Comparison of ENCODE assay signal across 1 cellular context in the genomic region with DNA sequence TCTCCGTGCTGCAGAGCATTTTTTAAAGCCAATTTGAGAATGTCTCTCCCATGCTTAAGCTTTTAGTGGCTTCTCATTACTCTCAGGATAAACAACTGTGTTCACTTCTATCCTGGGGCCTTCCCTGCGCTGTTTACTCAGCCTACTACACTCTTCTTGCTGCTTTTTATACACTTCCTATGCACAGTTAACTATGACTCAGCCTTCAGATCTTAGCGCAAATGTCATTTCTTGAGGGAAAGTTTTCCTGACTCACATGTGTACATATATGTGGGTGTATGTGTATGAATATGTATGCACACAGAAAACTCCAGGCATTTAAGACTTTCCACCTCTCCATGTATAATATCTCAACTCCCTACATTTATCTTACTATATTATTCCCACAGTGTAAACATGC.
A peak's percentile ranks its signal among the peaks of the same experiment; 100 is the strongest.
TF ChIP-seq lines count a peak whose summit lies in the region.

No MANE protein-coding gene starts in this region.

TF ChIP-seq in HepG2, 621 proteins besides CTCF, POLR2A, EP300 and RAD21 (continued from another document):
- TF ChIP-seq, protein P1, sequence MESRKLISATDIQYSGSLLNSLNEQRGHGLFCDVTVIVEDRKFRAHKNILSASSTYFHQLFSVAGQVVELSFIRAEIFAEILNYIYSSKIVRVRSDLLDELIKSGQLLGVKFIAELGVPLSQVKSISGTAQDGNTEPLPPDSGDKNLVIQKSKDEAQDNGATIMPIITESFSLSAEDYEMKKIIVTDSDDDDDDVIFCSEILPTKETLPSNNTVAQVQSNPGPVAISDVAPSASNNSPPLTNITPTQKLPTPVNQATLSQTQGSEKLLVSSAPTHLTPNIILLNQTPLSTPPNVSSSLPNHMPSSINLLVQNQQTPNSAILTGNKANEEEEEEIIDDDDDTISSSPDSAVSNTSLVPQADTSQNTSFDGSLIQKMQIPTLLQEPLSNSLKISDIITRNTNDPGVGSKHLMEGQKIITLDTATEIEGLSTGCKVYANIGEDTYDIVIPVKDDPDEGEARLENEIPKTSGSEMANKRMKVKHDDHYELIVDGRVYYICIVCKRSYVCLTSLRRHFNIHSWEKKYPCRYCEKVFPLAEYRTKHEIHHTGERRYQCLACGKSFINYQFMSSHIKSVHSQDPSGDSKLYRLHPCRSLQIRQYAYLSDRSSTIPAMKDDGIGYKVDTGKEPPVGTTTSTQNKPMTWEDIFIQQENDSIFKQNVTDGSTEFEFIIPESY (CRISPR knock-in tag; IDR thresholded peaks at IDR 0.05) = peak; percentile 28; the same call in 1 of the 2 replicates
- TF ChIP-seq AGO1 (IDR thresholded peaks at IDR 0.05; ENCODE audit: low read depth, low read length, poor library complexity, severe bottlenecking) (no peak), MIER2 (CRISPR knock-in tag; IDR thresholded peaks at IDR 0.05) (no peak), POLR2AphosphoS2 (IDR thresholded peaks at IDR 0.05; ENCODE audit: low read depth, low read length) (no peak), REPIN1 (CRISPR knock-in tag; IDR thresholded peaks at IDR 0.05; ENCODE audit: borderline replicate concordance, low read depth) (no peak), STAT6 (CRISPR knock-in tag; IDR thresholded peaks at IDR 0.05; ENCODE audit: borderline replicate concordance) (no peak), RBFOX2 (IDR thresholded peaks at IDR 0.05; ENCODE audit: low read depth, low read length) (no peak), FOXA1 (IDR thresholded peaks at IDR 0.05) (no peak), FOXA1 (CRISPR knock-in tag; IDR thresholded peaks at IDR 0.05) (peak; percentile 7; the same call in 1 of the 2 replicates), ZNF572 (CRISPR knock-in tag; IDR thresholded peaks at IDR 0.05) (no peak), ZNF557 (CRISPR knock-in tag; IDR thresholded peaks at IDR 0.05) (no peak), FOSL2 (CRISPR knock-in tag; IDR thresholded peaks at IDR 0.05) (peak; percentile 71), ZBTB38 (CRISPR knock-in tag; IDR thresholded peaks at IDR 0.05) (no peak), ZNF292 (CRISPR knock-in tag; IDR thresholded peaks at IDR 0.05; ENCODE audit: borderline replicate concordance, low read depth) (no peak), KLF12 (CRISPR knock-in tag; IDR thresholded peaks at IDR 0.05; ENCODE audit: borderline replicate concordance) (no peak), ADNP (CRISPR knock-in tag; IDR thresholded peaks at IDR 0.05) (no peak), MAFK (conservative IDR thresholded peaks at IDR 0.05 in 1 of 2, IDR thresholded peaks at IDR 0.05 in 1 of 2; ENCODE audit: low read length in 2 of 2) (no peak), MBD4 (IDR thresholded peaks at IDR 0.05; ENCODE audit: borderline replicate concordance, low read length) (no peak), ZNF782 (CRISPR knock-in tag; IDR thresholded peaks at IDR 0.05; ENCODE audit: borderline replicate concordance) (no peak), LCORL (IDR thresholded peaks at IDR 0.05) (no peak), LCORL (CRISPR knock-in tag; IDR thresholded peaks at IDR 0.05) (no peak), ZNF768 (CRISPR knock-in tag; IDR thresholded peaks at IDR 0.05) (no peak), FOXA3 (CRISPR knock-in tag; IDR thresholded peaks at IDR 0.05) (peak; percentile 58; the same call in 1 of the 2 replicates), ELF1 (CRISPR knock-in tag; IDR thresholded peaks at IDR 0.05) (no peak), MZF1 (CRISPR knock-in tag; IDR thresholded peaks at IDR 0.05; ENCODE audit: borderline replicate concordance) (no peak), ZNF629 (CRISPR knock-in tag; conservative IDR thresholded peaks at IDR 0.05) (no peak), FOXC1 (CRISPR knock-in tag; IDR thresholded peaks at IDR 0.05; ENCODE audit: borderline replicate concordance) (no peak), ZNF850 (CRISPR knock-in tag; conservative IDR thresholded peaks at IDR 0.05) (no peak), SAP130 (CRISPR knock-in tag; IDR thresholded peaks at IDR 0.05; ENCODE audit: low read depth) (0 out of 2 replicates have a peak, but pooled peaks have one; percentile 17), ZSCAN29 (CRISPR knock-in tag; conservative IDR thresholded peaks at IDR 0.05) (no peak), ZNF326 (CRISPR knock-in tag; IDR thresholded peaks at IDR 0.05; ENCODE audit: borderline replicate concordance) (no peak)
- TF ChIP-seq, protein P2, sequence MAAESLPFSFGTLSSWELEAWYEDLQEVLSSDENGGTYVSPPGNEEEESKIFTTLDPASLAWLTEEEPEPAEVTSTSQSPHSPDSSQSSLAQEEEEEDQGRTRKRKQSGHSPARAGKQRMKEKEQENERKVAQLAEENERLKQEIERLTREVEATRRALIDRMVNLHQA (CRISPR knock-in tag; IDR thresholded peaks at IDR 0.05) = no peak
- TF ChIP-seq, protein P3, sequence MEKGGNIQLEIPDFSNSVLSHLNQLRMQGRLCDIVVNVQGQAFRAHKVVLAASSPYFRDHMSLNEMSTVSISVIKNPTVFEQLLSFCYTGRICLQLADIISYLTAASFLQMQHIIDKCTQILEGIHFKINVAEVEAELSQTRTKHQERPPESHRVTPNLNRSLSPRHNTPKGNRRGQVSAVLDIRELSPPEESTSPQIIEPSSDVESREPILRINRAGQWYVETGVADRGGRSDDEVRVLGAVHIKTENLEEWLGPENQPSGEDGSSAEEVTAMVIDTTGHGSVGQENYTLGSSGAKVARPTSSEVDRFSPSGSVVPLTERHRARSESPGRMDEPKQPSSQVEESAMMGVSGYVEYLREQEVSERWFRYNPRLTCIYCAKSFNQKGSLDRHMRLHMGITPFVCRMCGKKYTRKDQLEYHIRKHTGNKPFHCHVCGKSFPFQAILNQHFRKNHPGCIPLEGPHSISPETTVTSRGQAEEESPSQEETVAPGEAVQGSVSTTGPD (CRISPR knock-in tag; IDR thresholded peaks at IDR 0.05) = no peak
- TF ChIP-seq, protein P4, sequence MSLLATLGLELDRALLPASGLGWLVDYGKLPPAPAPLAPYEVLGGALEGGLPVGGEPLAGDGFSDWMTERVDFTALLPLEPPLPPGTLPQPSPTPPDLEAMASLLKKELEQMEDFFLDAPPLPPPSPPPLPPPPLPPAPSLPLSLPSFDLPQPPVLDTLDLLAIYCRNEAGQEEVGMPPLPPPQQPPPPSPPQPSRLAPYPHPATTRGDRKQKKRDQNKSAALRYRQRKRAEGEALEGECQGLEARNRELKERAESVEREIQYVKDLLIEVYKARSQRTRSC (CRISPR knock-in tag; IDR thresholded peaks at IDR 0.05; ENCODE audit: low read depth) = no peak
- TF ChIP-seq, protein P5, sequence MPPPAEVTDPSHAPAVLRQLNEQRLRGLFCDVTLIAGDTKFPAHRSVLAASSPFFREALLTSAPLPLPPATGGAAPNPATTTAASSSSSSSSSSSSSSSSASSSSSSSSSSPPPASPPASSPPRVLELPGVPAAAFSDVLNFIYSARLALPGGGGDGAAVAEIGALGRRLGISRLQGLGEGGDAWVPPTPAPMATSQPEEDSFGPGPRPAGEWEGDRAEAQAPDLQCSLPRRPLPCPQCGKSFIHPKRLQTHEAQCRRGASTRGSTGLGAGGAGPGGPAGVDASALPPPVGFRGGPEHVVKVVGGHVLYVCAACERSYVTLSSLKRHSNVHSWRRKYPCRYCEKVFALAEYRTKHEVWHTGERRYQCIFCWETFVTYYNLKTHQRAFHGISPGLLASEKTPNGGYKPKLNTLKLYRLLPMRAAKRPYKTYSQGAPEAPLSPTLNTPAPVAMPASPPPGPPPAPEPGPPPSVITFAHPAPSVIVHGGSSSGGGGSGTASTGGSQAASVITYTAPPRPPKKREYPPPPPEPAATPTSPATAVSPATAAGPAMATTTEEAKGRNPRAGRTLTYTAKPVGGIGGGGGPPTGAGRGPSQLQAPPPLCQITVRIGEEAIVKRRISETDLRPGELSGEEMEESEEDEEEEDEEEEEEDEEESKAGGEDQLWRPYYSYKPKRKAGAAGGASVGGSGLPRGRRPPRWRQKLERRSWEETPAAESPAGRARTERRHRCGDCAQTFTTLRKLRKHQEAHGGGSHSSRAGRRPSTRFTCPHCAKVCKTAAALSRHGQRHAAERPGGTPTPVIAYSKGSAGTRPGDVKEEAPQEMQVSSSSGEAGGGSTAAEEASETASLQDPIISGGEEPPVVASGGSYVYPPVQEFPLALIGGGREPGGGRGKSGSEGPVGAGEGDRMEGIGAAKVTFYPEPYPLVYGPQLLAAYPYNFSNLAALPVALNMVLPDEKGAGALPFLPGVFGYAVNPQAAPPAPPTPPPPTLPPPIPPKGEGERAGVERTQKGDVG (CRISPR knock-in tag; IDR thresholded peaks at IDR 0.05; ENCODE audit: borderline replicate concordance) = no peak
